In genomic region chr19:55447421-55448174, GRCh38 we compare ENCODE assay signal across 8 cellular contexts. TPM values are rescaled to one million over a fixed set of nuclear protein-coding genes. Genes with fewer than 3 reads are reported as not detected.
A peak's percentile ranks its signal among the peaks of the same experiment; 100 is the strongest.
DNase-seq lines count a peak whose midpoint lies in the region; ATAC-seq and TF ChIP-seq lines count a peak whose summit lies in the region.

No MANE protein-coding gene starts in this region.

- no peaks in the 10 kb centered on the region for H3K36me3 ChIP-seq in trophoblast cell (ENCODE audit: control insufficient read depth in 1 of 2, insufficient read depth in 2 of 2, low read length in 2 of 2)

- no peak overlapping the region for H2BK120ac ChIP-seq in trophoblast cell (ENCODE audit: insufficient read depth, low read length, poor library complexity)

- peaks cover 20% of the 10 kb centered on the region for H3K9me3 ChIP-seq in trophoblast cell (ENCODE audit: insufficient read depth, low read depth, low read length)

- TF ChIP-seq CTCF in dorsolateral prefrontal cortex (IDR thresholded peaks at IDR 0.05 in 54 of 56, conservative IDR thresholded peaks at IDR 0.05 in 2 of 56; ENCODE audit: low read depth in 1 of 56, partially characterized antibody in 56 of 56) = peak in 16 of 56 donors; percentile 9 to 50 (median 21)

- H3K23ac ChIP-seq in trophoblast cell (ENCODE audit: low read length) = no peak overlapping the region

- no peak overlapping the region for H4K8ac ChIP-seq in trophoblast cell (ENCODE audit: low read depth, low read length)

- intact Hi-C loops in dorsolateral prefrontal cortex (cut with DNase I) = loop anchor here in 1 of 2 donors (2.0 kb wide), 1 partner anchor 21 kb away; no protein-coding TSS in a partner anchor

- no peak overlapping the region for H4K91ac ChIP-seq in trophoblast cell (ENCODE audit: low read depth, low read length)

- no peak overlapping the region for H3K4ac ChIP-seq in trophoblast cell (ENCODE audit: low read depth, low read length)

- H3K27me3 ChIP-seq in dorsolateral prefrontal cortex = peaks cover 0 to 15% (median 0%) of the 10 kb centered on the region in 45 donors
- H3K27me3 ChIP-seq in trophoblast cell (ENCODE audit: insufficient read depth, low read length) = peaks cover 46% of the 10 kb centered on the region

- H3K4me2 ChIP-seq in trophoblast cell (ENCODE audit: low read length) = no peak overlapping the region

- H2AK5ac ChIP-seq in trophoblast cell (ENCODE audit: low read length) = no peak overlapping the region

- no peaks in the 10 kb centered on the region for H3K79me2 ChIP-seq in trophoblast cell (ENCODE audit: control insufficient read depth, insufficient read depth, low read length, poor library complexity)

- H3K79me1 ChIP-seq in trophoblast cell (ENCODE audit: low read length) = no peaks in the 10 kb centered on the region

- ATAC-seq in HG02840 (IDR thresholded peaks at IDR 0.05; ENCODE audit: low FRiP score, unreplicated experiment) (no peak), GM18909 (IDR thresholded peaks at IDR 0.05; ENCODE audit: poor library complexity, unreplicated experiment) (no peak)

- no peak overlapping the region for H2BK12ac ChIP-seq in trophoblast cell (ENCODE audit: low read length)

- H4K12ac ChIP-seq in trophoblast cell (ENCODE audit: low read depth, low read length) = no peak overlapping the region

- no peak overlapping the region for H3K14ac ChIP-seq in trophoblast cell (ENCODE audit: low read length)

- H3K27ac ChIP-seq in dorsolateral prefrontal cortex (peak overlapping the region in 56 of 59 donors; percentile 3 to 90 (median 76)), trophoblast cell (ENCODE audit: low read depth, low read length) (no peak overlapping the region)

- peaks cover 0 to 3% of the 10 kb centered on the region in 2 experiments for H3K4me1 ChIP-seq in trophoblast cell (ENCODE audit: control insufficient read depth in 1 of 2, insufficient read depth in 2 of 2, low read length in 2 of 2)

- no peak overlapping the region for H2AFZ ChIP-seq in trophoblast cell (ENCODE audit: insufficient read depth, low read length, poor library complexity)

- H3K18ac ChIP-seq in trophoblast cell (ENCODE audit: low read length) = no peak overlapping the region

- peak; percentile 36 to 56 (median 45) for DNase-seq in NCI-H1417 (lab: John Stamatoyannopoulos, UW)
- DNase-seq in NCI-H1417 treated with DMSO at 0.1 percent for 48 hours (lab: John Stamatoyannopoulos, UW) = no peak
- DNase-seq in NCI-H2196 treated with DMSO at 0.1 percent for 48 hours (lab: John Stamatoyannopoulos, UW; ENCODE audit: unreplicated experiment) = peak; percentile 71
- DNase-seq in dorsolateral prefrontal cortex = peak; percentile 68 to 94 (median 90)
- no peak for DNase-seq in trophoblast cell
- no peak for DNase-seq in SIG-M5 (lab: John Stamatoyannopoulos, UW)

- H3K9ac ChIP-seq in trophoblast cell (ENCODE audit: low read length) = no peak overlapping the region

- no peak overlapping the region for H2BK5ac ChIP-seq in trophoblast cell (ENCODE audit: low read depth, low read length, poor library complexity)

- no peak overlapping the region for H3K4me3 ChIP-seq in dorsolateral prefrontal cortex
- peak overlapping the region; percentile 44 for H3K4me3 ChIP-seq in trophoblast cell (ENCODE audit: low read depth, low read length)

- no CpG with 5 or more reads among the region's 16 CpGs for WGBS in trophoblast cell (ENCODE audit: extremely low coverage, insufficient coverage, insufficient read length)

RNA-seq across cellular contexts. Expression of gene SHISA7, which starts 4.5 kb away (rescaled TPM):
- total RNA-seq in dorsolateral prefrontal cortex = 10 to 100 TPM; 24.3 to 47.1 (median 34.5) TPM
- not detected in 2 replicates for polyA plus RNA-seq in trophoblast cell (2013)

RNA-seq across cellular contexts. Expression of gene ISOC2, which starts 13.8 kb away (rescaled TPM):
- 10 to 100 TPM; 25.1 to 48.5 (median 36.7) TPM for total RNA-seq in dorsolateral prefrontal cortex
- 20.4 and 20.9 TPM in 2 replicates for polyA plus RNA-seq in trophoblast cell (2013)

RNA-seq across cellular contexts. Expression of gene C19orf85, which starts 17.0 kb away (rescaled TPM):
- total RNA-seq in dorsolateral prefrontal cortex = under 1 TPM in 1 of 120 experiments, not detected in 119; 0.57 TPM
- polyA plus RNA-seq in trophoblast cell (2013) = not detected in 2 replicates

RNA-seq across cellular contexts. Expression of gene ZNF628, which starts 28.8 kb away (rescaled TPM):
- total RNA-seq in dorsolateral prefrontal cortex = 10 to 100 TPM in 8 of 120 experiments, 1 to 10 TPM in 112; 3.1 to 14.2 (median 6.2) TPM
- polyA plus RNA-seq in trophoblast cell (2013) = 12.6 and 14.5 TPM in 2 replicates

RNA-seq across cellular contexts. Expression of gene NAT14, which starts 37.4 kb away (rescaled TPM):
- total RNA-seq in dorsolateral prefrontal cortex = 10 to 100 TPM; 31.4 to 82.8 (median 57.2) TPM
- polyA plus RNA-seq in trophoblast cell (2013) = 108 and 109 TPM in 2 replicates

Comparison
In these comparisons a context has a peak if more than half of its experiments do, and no peak if none do; other contexts are left out.
1. DNase-seq: peak in NCI-H1417 (3 of 3), NCI-H2196 treated with DMSO at 0.1 percent for 48 hours (single experiment) and dorsolateral prefrontal cortex (10 of 10); none in NCI-H1417 treated with DMSO at 0.1 percent for 48 hours (single experiment), trophoblast cell (0 of 2) and SIG-M5 (single experiment).